Comparison of ENCODE assay signal across 22 cellular contexts in the genomic region with DNA sequence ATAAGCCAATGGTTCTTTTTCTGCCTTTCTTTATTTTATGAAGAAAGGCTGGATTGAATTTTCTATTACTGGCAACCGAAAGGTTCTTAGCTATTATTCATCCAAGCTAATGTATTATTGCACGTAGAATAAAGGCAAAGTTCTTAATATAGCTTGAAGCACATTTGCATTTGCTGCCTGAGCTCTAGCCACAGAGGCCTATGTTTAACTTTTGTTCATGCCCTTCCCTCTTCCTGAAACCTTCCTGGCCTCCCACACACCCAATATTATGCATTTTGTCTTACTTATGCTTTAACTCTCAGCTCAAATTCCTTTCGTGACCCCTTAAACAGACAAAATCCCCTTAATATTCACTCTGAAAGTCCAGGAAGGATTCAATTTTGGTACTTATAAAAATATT.
A peak's percentile ranks its signal among the peaks of the same experiment; 100 is the strongest.
DNase-seq lines count a peak whose midpoint lies in the region; ATAC-seq, FAIRE-seq and TF ChIP-seq lines count a peak whose summit lies in the region.
"Had no signal": no experiment of that assay in that cellular context is flagged by ENCODE, and none has a peak within 500 bp of the region (broad histone marks: within the 10 kb centered on the region; RNA-seq: fewer than 3 reads in every experiment).

No MANE protein-coding gene starts in this region.

- TF ChIP-seq EP300 in A549 (IDR thresholded peaks at IDR 0.05) (no peak), GM12878 (IDR thresholded peaks at IDR 0.05; ENCODE audit: borderline replicate concordance in 1 of 2, control insufficient read depth in 1 of 2, low read depth in 2 of 2, low read length in 2 of 2) (no peak)

- H3K4me2 ChIP-seq in A549 (no peak overlapping the region), GM12878 (ENCODE audit: control insufficient read depth, insufficient read depth) (peak overlapping the region; percentile 91)

- 90% methylated on average over 3 of the region's 3 CpGs for whole genome bisulfite sequencing in A549 (ENCODE audit: missing lambda C conversion rate)
- 3% methylated on average over 3 of the region's 3 CpGs for WGBS in GM12878 (ENCODE audit: insufficient coverage, insufficient replicate concordance, low lambda C conversion rate, missing lambda C conversion rate)

- H3K4me3 ChIP-seq in A549 = no peak overlapping the region
- H3K4me3 ChIP-seq in GM12878 = no peak overlapping the region
- H3K4me3 ChIP-seq: ascending aorta, prostate gland had no signal

- in situ Hi-C loops in GM12878 (cut with MboI) = loop anchor here (25.0 kb wide), 1 partner anchor 733 kb away; no protein-coding TSS in a partner anchor

- H3K9me3 ChIP-seq in A549 (peaks cover 29% of the 10 kb centered on the region), GM12878 (replicated peaks; ENCODE audit: control insufficient read depth, insufficient read depth, low read length) (peaks cover 9% of the 10 kb centered on the region)
- H3K9me3 ChIP-seq: prostate gland had no signal

- CTCF ChIA-PET in A549 (lab: Yijun Ruan, JAX) = interaction anchor here (1.1 kb wide), 1 partner anchor 13 kb away, joined by 4 read pairs; no protein-coding TSS in a partner anchor
- CTCF ChIA-PET in GM12878 (lab: Yijun Ruan, JAX) = interaction anchor here (0.8 kb wide), 1 partner anchor 296 kb away, joined by 3 read pairs; no protein-coding TSS in a partner anchor

- RAD21 ChIA-PET in GM12878 (lab: Charles Lee; ENCODE audit: unreplicated experiment) = no interaction called here

- H3K79me2 ChIP-seq in GM12878 (ENCODE audit: control insufficient read depth, insufficient read depth, low read length) = no peaks in the 10 kb centered on the region

- no peaks in the 10 kb centered on the region for H3K36me3 ChIP-seq in GM12878 (ENCODE audit: control insufficient read depth in 2 of 2, insufficient read depth in 2 of 2, low read length in 1 of 2)
- H3K36me3 ChIP-seq: ascending aorta, neutrophil, prostate gland had no signal

- no peaks in the 10 kb centered on the region; a peak in 1 of 4 replicates for H3K27me3 ChIP-seq in GM12878 (replicated peaks in 1 of 2; ENCODE audit: control insufficient read depth in 2 of 2, insufficient read depth in 2 of 2, low read length in 1 of 2)
- H3K27me3 ChIP-seq: ascending aorta, dorsolateral prefrontal cortex, neutrophil had no signal

- peaks cover 10% of the 10 kb centered on the region; the same call in 2 of the 3 replicates for H3K4me1 ChIP-seq in A549
- H3K4me1 ChIP-seq in GM12878 (ENCODE audit: control insufficient read depth, insufficient read depth, low read length) = peaks cover 17% of the 10 kb centered on the region
- H3K4me1 ChIP-seq: ascending aorta, prostate gland had no signal

- no peak overlapping the region for H3K9ac ChIP-seq in GM12878 (ENCODE audit: control insufficient read depth, insufficient read depth, low read length)

- H3K27ac ChIP-seq in A549 (no peak overlapping the region), GM12878 (ENCODE audit: control insufficient read depth, insufficient read depth) (no peak overlapping the region)
- H3K27ac ChIP-seq: ascending aorta, neutrophil, prostate gland had no signal

- SMC1A ChIA-PET in GM12878 (lab: Charles Lee; ENCODE audit: uncharacterized antibody, unreplicated experiment) = interaction anchor here (0.7 kb wide), 1 partner anchor 18 kb away, joined by 3 read pairs; no protein-coding TSS in a partner anchor

- no peaks in the 10 kb centered on the region for H4K20me1 ChIP-seq in GM12878 (ENCODE audit: control insufficient read depth, insufficient read depth)

- no peak for ATAC-seq in A549
- peak; percentile 64 for ATAC-seq in GM21367 (IDR thresholded peaks at IDR 0.05; ENCODE audit: unreplicated experiment)
- ATAC-seq in GM12878 = no peak
- no peak for ATAC-seq in activated CD4-positive, CD25-positive, alpha-beta regulatory T cell treated with anti-CD3 and anti-CD28 coated beads, Interleukin-2, amount 50 U/mL, for 24 hours
- no peak for ATAC-seq in GM19452 (IDR thresholded peaks at IDR 0.05; ENCODE audit: unreplicated experiment)

- TF ChIP-seq CTCF in A549 (IDR thresholded peaks at IDR 0.05) (no peak), GM12878 (IDR thresholded peaks at IDR 0.05 in 2 of 3, conservative IDR thresholded peaks at IDR 0.05 in 1 of 3; ENCODE audit: control insufficient read depth in 2 of 3, extremely low read depth in 1 of 3, insufficient read depth in 1 of 3, low read depth in 3 of 3, low read length in 3 of 3) (no peak)

- H2AFZ ChIP-seq in GM12878 (ENCODE audit: control insufficient read depth, low read depth, low read length) = peak overlapping the region; percentile 51

- TF ChIP-seq POLR2A in A549 (IDR thresholded peaks at IDR 0.05; ENCODE audit: low read length) = no peak
- no peak for TF ChIP-seq POLR2A in GM12878 (IDR thresholded peaks at IDR 0.05; ENCODE audit: low read depth, low read length)

- no TSS peak for BruUV-seq in GM12878 (replicated peaks; lab: Mats Ljungman, UMichigan)

- DNase-seq in A549 (ENCODE audit: low read depth in 1 of 2, low spot score in 1 of 2) = no peak
- DNase-seq in Kasumi-1 (lab: John Stamatoyannopoulos, UW) = peak; percentile 27 to 30
- no peak for DNase-seq in GM12878 (ENCODE audit: low read depth, low spot score)
- no peak for DNase-seq in putamen (ENCODE audit: low spot score)
- no peak for DNase-seq in MV-4-11 (lab: John Stamatoyannopoulos, UW)
- DNase-seq: 8988T; activated CD4-positive, alpha-beta memory T cell treated with anti-CD3 and anti-CD28 coated beads for 36 hours; activated CD4-positive, CD25-positive, alpha-beta regulatory T cell; AML-193; CD8-positive, alpha-beta memory T cell; dorsolateral prefrontal cortex; kidney; NCI-H2081; OCI-M1; T-helper 9 cell had no signal

- FAIRE-seq in A549 (lab: Jason Lieb, UNC) (peak; percentile 51), GM12878 (lab: Jason Lieb, UNC) (no peak)
- FAIRE-seq: endothelial cell of umbilical vein, kidney had no signal

- intact Hi-C loops in GM12878 (cut with micrococcal nuclease; ENCODE audit: unreplicated experiment) = no loop called here

- POLR2A ChIA-PET in A549 (lab: Yijun Ruan, JAX) (no interaction called here), GM12878 (lab: Charles Lee) (no interaction called here)

- TF ChIP-seq RAD21 in A549 (conservative IDR thresholded peaks at IDR 0.05 in 1 of 2, IDR thresholded peaks at IDR 0.05 in 1 of 2) = no peak
- no peak for TF ChIP-seq RAD21 in GM12878 (IDR thresholded peaks at IDR 0.05; ENCODE audit: insufficient read depth, low read depth, low read length)

TF ChIP-seq in A549, 52 proteins besides CTCF, POLR2A, EP300 and RAD21:
- TF ChIP-seq FOSB (CRISPR knock-in tag; IDR thresholded peaks at IDR 0.05) = no peak
- TF ChIP-seq MAZ (IDR thresholded peaks at IDR 0.05; ENCODE audit: borderline replicate concordance, low read depth, low read length) = no peak
- no peak for TF ChIP-seq HDAC2 (IDR thresholded peaks at IDR 0.05)
- TF ChIP-seq SREBF2 (IDR thresholded peaks at IDR 0.05) = no peak
- no peak for TF ChIP-seq TFCP2L1 (CRISPR knock-in tag; IDR thresholded peaks at IDR 0.05)
- no peak for TF ChIP-seq CBX2 (IDR thresholded peaks at IDR 0.05; ENCODE audit: borderline replicate concordance, low read depth)
- no peak for TF ChIP-seq HEYL (CRISPR knock-in tag; IDR thresholded peaks at IDR 0.05)
- no peak for TF ChIP-seq FOSL2 (IDR thresholded peaks at IDR 0.05)
- no peak for TF ChIP-seq FOSL2 (CRISPR knock-in tag; IDR thresholded peaks at IDR 0.05)
- TF ChIP-seq EHMT2 (IDR thresholded peaks at IDR 0.05; ENCODE audit: low read depth) = no peak
- no peak for TF ChIP-seq CHD2 (IDR thresholded peaks at IDR 0.05; ENCODE audit: low read length, partially characterized antibody)
- TF ChIP-seq, protein P1, sequence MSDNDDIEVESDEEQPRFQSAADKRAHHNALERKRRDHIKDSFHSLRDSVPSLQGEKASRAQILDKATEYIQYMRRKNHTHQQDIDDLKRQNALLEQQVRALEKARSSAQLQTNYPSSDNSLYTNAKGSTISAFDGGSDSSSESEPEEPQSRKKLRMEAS (IDR thresholded peaks at IDR 0.05) = no peak
- no peak for TF ChIP-seq FOXS1 (CRISPR knock-in tag; IDR thresholded peaks at IDR 0.05)
- no peak for TF ChIP-seq HOXA7 (CRISPR knock-in tag; IDR thresholded peaks at IDR 0.05)
- no peak for TF ChIP-seq JUNB (IDR thresholded peaks at IDR 0.05)
- TF ChIP-seq RNF2 (IDR thresholded peaks at IDR 0.05; ENCODE audit: borderline replicate concordance, low read depth) = no peak
- no peak for TF ChIP-seq RCOR1 (IDR thresholded peaks at IDR 0.05; ENCODE audit: low read depth, low read length)
- no peak for TF ChIP-seq NFE2L2 (conservative IDR thresholded peaks at IDR 0.05; ENCODE audit: low read length)
- no peak for TF ChIP-seq ZFP36 (IDR thresholded peaks at IDR 0.05; ENCODE audit: borderline replicate concordance, partially characterized antibody)

TF ChIP-seq in GM12878, 131 proteins besides CTCF, POLR2A, EP300 and RAD21:
- TF ChIP-seq FOXM1 (IDR thresholded peaks at IDR 0.05; ENCODE audit: low read depth, low read length) (no peak), RUNX3 (IDR thresholded peaks at IDR 0.05; ENCODE audit: low read length) (peak; percentile 65), MEF2A (IDR thresholded peaks at IDR 0.05; ENCODE audit: insufficient read depth, low read depth, low read length) (peak; percentile 61; the same call in 1 of the 2 replicates)

Comparison
In these comparisons a context has a peak if more than half of its experiments do, and no peak if none do; other contexts are left out.
1. DNase-seq: peak in Kasumi-1 (2 of 2); none in A549 (0 of 2), GM12878 (single experiment), putamen (single experiment) and MV-4-11 (single experiment).